1 cellular context compared by ENCODE assay signal in the genomic region with DNA sequence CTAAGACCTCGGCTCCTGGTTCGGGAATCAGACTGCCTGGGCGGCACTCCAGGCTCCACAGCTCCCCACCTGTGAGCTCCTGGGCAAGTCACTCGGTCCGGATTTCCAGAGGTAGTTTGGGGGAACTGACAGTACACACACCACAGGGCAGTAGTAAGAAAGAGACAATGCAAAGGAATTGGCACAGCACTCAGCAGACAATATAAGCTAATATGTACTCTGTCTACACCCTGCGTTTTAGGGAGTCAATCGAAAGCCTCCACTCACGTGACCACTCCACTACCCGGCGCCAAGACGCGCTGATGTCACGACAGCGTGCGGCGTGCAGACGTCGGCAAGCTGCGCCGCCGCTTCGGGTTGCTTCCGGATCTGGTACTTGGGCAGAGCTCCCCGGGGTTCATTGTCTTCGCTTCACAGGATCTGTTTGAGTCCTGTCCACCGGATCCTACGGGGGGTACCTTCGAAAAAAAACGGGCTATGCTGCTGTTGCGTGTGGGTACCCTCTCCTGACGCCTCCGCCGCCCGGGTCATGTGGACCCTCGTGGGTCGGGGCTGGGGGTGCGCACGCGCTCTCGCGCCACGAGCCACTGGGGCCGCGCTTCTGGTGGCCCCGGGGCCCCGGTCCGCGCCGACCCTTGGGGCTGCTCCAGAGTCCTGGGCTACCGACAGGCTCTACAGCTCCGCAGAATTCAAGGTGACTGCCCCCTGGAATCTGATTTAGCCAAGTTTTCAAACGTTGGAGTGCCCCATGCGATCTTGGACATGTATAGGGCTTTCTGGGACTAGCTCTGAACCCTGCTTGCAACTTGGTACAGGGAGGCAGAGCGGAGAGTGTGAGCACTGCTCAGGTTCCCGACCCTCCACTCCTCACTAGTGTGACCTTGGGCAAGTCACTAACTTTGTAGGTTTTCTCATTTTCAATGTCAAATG.
TF ChIP-seq lines count a peak whose summit lies in the region.

A gene with protein sequence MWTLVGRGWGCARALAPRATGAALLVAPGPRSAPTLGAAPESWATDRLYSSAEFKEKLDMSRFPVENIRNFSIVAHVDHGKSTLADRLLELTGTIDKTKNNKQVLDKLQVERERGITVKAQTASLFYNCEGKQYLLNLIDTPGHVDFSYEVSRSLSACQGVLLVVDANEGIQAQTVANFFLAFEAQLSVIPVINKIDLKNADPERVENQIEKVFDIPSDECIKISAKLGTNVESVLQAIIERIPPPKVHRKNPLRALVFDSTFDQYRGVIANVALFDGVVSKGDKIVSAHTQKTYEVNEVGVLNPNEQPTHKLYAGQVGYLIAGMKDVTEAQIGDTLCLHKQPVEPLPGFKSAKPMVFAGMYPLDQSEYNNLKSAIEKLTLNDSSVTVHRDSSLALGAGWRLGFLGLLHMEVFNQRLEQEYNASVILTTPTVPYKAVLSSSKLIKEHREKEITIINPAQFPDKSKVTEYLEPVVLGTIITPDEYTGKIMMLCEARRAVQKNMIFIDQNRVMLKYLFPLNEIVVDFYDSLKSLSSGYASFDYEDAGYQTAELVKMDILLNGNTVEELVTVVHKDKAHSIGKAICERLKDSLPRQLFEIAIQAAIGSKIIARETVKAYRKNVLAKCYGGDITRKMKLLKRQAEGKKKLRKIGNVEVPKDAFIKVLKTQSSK (plus strand): TSS at position 327 of the 930 bp plus-strand sequence. CDS start 203 bp downstream, at position 530.

TF ChIP-seq in HepG2, 621 proteins besides CTCF, POLR2A, EP300 and RAD21 (continued from another document and continues in another):
- TF ChIP-seq, protein P1, sequence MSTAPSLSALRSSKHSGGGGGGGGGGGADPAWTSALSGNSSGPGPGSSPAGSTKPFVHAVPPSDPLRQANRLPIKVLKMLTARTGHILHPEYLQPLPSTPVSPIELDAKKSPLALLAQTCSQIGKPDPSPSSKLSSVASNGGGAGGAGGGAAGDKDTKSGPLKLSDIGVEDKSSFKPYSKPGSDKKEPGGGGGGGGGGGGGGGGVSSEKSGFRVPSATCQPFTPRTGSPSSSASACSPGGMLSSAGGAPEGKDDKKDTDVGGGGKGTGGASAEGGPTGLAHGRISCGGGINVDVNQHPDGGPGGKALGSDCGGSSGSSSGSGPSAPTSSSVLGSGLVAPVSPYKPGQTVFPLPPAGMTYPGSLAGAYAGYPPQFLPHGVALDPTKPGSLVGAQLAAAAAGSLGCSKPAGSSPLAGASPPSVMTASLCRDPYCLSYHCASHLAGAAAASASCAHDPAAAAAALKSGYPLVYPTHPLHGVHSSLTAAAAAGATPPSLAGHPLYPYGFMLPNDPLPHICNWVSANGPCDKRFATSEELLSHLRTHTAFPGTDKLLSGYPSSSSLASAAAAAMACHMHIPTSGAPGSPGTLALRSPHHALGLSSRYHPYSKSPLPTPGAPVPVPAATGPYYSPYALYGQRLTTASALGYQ (CRISPR knock-in tag; IDR thresholded peaks at IDR 0.05) = no peak
- TF ChIP-seq GZF1 (CRISPR knock-in tag; IDR thresholded peaks at IDR 0.05) = no peak
- no peak for TF ChIP-seq KLF15 (CRISPR knock-in tag; IDR thresholded peaks at IDR 0.05; ENCODE audit: borderline replicate concordance)
- TF ChIP-seq KLF9 (CRISPR knock-in tag; IDR thresholded peaks at IDR 0.05; ENCODE audit: low read depth) = 0 out of 2 replicates have a peak, but pooled peaks have one; percentile 23
- peak; percentile 97 for TF ChIP-seq PHF20 (CRISPR knock-in tag; IDR thresholded peaks at IDR 0.05)
- TF ChIP-seq NR2F2 (IDR thresholded peaks at IDR 0.05; ENCODE audit: borderline replicate concordance, low read depth) = no peak; the same call in 1 of the 2 replicates
- TF ChIP-seq SMARCE1 (IDR thresholded peaks at IDR 0.05; ENCODE audit: borderline replicate concordance) = no peak
- TF ChIP-seq RFX5 (IDR thresholded peaks at IDR 0.05; ENCODE audit: low read depth, low read length) = no peak
- no peak for TF ChIP-seq ZNF557 (CRISPR knock-in tag; IDR thresholded peaks at IDR 0.05)
- TF ChIP-seq RCOR2 (CRISPR knock-in tag; IDR thresholded peaks at IDR 0.05) = no peak
- TF ChIP-seq HDAC2 (CRISPR knock-in tag; IDR thresholded peaks at IDR 0.05) = peak; percentile 36
- TF ChIP-seq, protein P2, sequence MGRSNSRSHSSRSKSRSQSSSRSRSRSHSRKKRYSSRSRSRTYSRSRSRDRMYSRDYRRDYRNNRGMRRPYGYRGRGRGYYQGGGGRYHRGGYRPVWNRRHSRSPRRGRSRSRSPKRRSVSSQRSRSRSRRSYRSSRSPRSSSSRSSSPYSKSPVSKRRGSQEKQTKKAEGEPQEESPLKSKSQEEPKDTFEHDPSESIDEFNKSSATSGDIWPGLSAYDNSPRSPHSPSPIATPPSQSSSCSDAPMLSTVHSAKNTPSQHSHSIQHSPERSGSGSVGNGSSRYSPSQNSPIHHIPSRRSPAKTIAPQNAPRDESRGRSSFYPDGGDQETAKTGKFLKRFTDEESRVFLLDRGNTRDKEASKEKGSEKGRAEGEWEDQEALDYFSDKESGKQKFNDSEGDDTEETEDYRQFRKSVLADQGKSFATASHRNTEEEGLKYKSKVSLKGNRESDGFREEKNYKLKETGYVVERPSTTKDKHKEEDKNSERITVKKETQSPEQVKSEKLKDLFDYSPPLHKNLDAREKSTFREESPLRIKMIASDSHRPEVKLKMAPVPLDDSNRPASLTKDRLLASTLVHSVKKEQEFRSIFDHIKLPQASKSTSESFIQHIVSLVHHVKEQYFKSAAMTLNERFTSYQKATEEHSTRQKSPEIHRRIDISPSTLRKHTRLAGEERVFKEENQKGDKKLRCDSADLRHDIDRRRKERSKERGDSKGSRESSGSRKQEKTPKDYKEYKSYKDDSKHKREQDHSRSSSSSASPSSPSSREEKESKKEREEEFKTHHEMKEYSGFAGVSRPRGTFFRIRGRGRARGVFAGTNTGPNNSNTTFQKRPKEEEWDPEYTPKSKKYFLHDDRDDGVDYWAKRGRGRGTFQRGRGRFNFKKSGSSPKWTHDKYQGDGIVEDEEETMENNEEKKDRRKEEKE (IDR thresholded peaks at IDR 0.05) = no peak
- TF ChIP-seq, protein P3, sequence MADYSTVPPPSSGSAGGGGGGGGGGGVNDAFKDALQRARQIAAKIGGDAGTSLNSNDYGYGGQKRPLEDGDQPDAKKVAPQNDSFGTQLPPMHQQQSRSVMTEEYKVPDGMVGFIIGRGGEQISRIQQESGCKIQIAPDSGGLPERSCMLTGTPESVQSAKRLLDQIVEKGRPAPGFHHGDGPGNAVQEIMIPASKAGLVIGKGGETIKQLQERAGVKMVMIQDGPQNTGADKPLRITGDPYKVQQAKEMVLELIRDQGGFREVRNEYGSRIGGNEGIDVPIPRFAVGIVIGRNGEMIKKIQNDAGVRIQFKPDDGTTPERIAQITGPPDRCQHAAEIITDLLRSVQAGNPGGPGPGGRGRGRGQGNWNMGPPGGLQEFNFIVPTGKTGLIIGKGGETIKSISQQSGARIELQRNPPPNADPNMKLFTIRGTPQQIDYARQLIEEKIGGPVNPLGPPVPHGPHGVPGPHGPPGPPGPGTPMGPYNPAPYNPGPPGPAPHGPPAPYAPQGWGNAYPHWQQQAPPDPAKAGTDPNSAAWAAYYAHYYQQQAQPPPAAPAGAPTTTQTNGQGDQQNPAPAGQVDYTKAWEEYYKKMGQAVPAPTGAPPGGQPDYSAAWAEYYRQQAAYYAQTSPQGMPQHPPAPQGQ (CRISPR knock-in tag; IDR thresholded peaks at IDR 0.05; ENCODE audit: borderline replicate concordance) = no peak
- no peak for TF ChIP-seq ZNF432 (CRISPR knock-in tag; IDR thresholded peaks at IDR 0.05; ENCODE audit: borderline replicate concordance)
- TF ChIP-seq ZNF12 (CRISPR knock-in tag; IDR thresholded peaks at IDR 0.05) = 0 out of 2 replicates have a peak, but pooled peaks have one; percentile 22
- no peak for TF ChIP-seq ZNF24 (IDR thresholded peaks at IDR 0.05)
- no peak for TF ChIP-seq ZNF329 (CRISPR knock-in tag; IDR thresholded peaks at IDR 0.05; ENCODE audit: low read depth)
- TF ChIP-seq ZNF878 (CRISPR knock-in tag; IDR thresholded peaks at IDR 0.05) = peak; percentile 33; the same call in 1 of the 2 replicates
- no peak for TF ChIP-seq ZNF121 (CRISPR knock-in tag; IDR thresholded peaks at IDR 0.05)
- TF ChIP-seq, protein P4, sequence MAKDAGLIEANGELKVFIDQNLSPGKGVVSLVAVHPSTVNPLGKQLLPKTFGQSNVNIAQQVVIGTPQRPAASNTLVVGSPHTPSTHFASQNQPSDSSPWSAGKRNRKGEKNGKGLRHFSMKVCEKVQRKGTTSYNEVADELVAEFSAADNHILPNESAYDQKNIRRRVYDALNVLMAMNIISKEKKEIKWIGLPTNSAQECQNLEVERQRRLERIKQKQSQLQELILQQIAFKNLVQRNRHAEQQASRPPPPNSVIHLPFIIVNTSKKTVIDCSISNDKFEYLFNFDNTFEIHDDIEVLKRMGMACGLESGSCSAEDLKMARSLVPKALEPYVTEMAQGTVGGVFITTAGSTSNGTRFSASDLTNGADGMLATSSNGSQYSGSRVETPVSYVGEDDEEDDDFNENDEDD (CRISPR knock-in tag; IDR thresholded peaks at IDR 0.05; ENCODE audit: borderline replicate concordance) = peak; percentile 61; the same call in 1 of the 2 replicates
- no peak for TF ChIP-seq TEAD2 (CRISPR knock-in tag; IDR thresholded peaks at IDR 0.05)
- TF ChIP-seq ZNF460 (CRISPR knock-in tag; IDR thresholded peaks at IDR 0.05; ENCODE audit: borderline replicate concordance) = no peak
- no peak for TF ChIP-seq NR1H2 (CRISPR knock-in tag; IDR thresholded peaks at IDR 0.05; ENCODE audit: borderline replicate concordance, low read depth)
- TF ChIP-seq PAF1 (CRISPR knock-in tag; IDR thresholded peaks at IDR 0.05) = no peak
- TF ChIP-seq EED (CRISPR knock-in tag; IDR thresholded peaks at IDR 0.05) = peak; percentile 68; the same call in 1 of the 2 replicates
- peak; percentile 64; the same call in 1 of the 2 replicates for TF ChIP-seq GLI4 (CRISPR knock-in tag; IDR thresholded peaks at IDR 0.05; ENCODE audit: borderline replicate concordance)
- TF ChIP-seq ZNF776 (CRISPR knock-in tag; IDR thresholded peaks at IDR 0.05) = no peak
- TF ChIP-seq, protein P5, sequence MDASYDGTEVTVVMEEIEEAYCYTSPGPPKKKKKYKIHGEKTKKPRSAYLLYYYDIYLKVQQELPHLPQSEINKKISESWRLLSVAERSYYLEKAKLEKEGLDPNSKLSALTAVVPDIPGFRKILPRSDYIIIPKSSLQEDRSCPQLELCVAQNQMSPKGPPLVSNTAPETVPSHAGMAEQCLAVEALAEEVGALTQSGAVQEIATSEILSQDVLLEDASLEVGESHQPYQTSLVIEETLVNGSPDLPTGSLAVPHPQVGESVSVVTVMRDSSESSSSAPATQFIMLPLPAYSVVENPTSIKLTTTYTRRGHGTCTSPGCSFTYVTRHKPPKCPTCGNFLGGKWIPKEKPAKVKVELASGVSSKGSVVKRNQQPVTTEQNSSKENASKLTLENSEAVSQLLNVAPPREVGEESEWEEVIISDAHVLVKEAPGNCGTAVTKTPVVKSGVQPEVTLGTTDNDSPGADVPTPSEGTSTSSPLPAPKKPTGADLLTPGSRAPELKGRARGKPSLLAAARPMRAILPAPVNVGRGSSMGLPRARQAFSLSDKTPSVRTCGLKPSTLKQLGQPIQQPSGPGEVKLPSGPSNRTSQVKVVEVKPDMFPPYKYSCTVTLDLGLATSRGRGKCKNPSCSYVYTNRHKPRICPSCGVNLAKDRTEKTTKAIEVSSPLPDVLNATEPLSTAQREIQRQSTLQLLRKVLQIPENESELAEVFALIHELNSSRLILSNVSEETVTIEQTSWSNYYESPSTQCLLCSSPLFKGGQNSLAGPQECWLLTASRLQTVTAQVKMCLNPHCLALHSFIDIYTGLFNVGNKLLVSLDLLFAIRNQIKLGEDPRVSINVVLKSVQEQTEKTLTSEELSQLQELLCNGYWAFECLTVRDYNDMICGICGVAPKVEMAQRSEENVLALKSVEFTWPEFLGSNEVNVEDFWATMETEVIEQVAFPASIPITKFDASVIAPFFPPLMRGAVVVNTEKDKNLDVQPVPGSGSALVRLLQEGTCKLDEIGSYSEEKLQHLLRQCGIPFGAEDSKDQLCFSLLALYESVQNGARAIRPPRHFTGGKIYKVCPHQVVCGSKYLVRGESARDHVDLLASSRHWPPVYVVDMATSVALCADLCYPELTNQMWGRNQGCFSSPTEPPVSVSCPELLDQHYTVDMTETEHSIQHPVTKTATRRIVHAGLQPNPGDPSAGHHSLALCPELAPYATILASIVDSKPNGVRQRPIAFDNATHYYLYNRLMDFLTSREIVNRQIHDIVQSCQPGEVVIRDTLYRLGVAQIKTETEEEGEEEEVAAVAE (CRISPR knock-in tag; IDR thresholded peaks at IDR 0.05; ENCODE audit: borderline replicate concordance) = peak; percentile 67; the same call in 1 of the 2 replicates
- TF ChIP-seq, protein P6, sequence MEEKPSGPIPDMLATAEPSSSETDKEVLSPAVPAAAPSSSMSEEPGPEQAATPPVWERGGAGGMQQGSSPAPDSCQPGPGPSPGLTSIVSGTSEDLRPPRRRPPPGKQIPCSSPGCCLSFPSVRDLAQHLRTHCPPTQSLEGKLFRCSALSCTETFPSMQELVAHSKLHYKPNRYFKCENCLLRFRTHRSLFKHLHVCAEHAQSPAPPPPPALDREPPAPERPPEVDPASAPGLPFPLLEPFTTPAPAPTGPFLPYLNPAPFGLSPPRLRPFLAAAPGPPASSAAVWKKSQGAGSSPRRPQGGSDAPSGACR (CRISPR knock-in tag; IDR thresholded peaks at IDR 0.05) = no peak; the same call in 1 of the 2 replicates
- no peak; the same call in 1 of the 2 replicates for TF ChIP-seq ZNF33B (CRISPR knock-in tag; IDR thresholded peaks at IDR 0.05)
- TF ChIP-seq, protein P7, sequence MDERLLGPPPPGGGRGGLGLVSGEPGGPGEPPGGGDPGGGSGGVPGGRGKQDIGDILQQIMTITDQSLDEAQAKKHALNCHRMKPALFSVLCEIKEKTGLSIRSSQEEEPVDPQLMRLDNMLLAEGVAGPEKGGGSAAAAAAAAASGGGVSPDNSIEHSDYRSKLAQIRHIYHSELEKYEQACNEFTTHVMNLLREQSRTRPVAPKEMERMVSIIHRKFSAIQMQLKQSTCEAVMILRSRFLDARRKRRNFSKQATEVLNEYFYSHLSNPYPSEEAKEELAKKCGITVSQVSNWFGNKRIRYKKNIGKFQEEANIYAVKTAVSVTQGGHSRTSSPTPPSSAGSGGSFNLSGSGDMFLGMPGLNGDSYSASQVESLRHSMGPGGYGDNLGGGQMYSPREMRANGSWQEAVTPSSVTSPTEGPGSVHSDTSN (CRISPR knock-in tag; IDR thresholded peaks at IDR 0.05) = no peak
- TF ChIP-seq, protein P8, sequence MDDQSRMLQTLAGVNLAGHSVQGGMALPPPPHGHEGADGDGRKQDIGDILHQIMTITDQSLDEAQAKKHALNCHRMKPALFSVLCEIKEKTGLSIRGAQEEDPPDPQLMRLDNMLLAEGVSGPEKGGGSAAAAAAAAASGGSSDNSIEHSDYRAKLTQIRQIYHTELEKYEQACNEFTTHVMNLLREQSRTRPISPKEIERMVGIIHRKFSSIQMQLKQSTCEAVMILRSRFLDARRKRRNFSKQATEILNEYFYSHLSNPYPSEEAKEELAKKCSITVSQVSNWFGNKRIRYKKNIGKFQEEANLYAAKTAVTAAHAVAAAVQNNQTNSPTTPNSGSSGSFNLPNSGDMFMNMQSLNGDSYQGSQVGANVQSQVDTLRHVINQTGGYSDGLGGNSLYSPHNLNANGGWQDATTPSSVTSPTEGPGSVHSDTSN (CRISPR knock-in tag; IDR thresholded peaks at IDR 0.05; ENCODE audit: borderline replicate concordance) = no peak
- no peak for TF ChIP-seq SIX1 (CRISPR knock-in tag; IDR thresholded peaks at IDR 0.05; ENCODE audit: borderline replicate concordance)
- TF ChIP-seq RFX3 (CRISPR knock-in tag; IDR thresholded peaks at IDR 0.05) = no peak
- TF ChIP-seq PTBP1 (IDR thresholded peaks at IDR 0.05; ENCODE audit: low read depth, low read length, poor library complexity, severe bottlenecking) = no peak
- no peak; the same call in 1 of the 2 replicates for TF ChIP-seq HNF4G (IDR thresholded peaks at IDR 0.05; ENCODE audit: borderline replicate concordance, low read depth, low read length)
- 0 out of 2 replicates have a peak, but pooled peaks have one; percentile 23 for TF ChIP-seq HNF4G (CRISPR knock-in tag; IDR thresholded peaks at IDR 0.05; ENCODE audit: borderline replicate concordance, low read depth)
- TF ChIP-seq ETV5 (CRISPR knock-in tag; IDR thresholded peaks at IDR 0.05; ENCODE audit: borderline replicate concordance) = peak; percentile 84
